24 cellular contexts compared by ENCODE assay signal in the genomic region with DNA sequence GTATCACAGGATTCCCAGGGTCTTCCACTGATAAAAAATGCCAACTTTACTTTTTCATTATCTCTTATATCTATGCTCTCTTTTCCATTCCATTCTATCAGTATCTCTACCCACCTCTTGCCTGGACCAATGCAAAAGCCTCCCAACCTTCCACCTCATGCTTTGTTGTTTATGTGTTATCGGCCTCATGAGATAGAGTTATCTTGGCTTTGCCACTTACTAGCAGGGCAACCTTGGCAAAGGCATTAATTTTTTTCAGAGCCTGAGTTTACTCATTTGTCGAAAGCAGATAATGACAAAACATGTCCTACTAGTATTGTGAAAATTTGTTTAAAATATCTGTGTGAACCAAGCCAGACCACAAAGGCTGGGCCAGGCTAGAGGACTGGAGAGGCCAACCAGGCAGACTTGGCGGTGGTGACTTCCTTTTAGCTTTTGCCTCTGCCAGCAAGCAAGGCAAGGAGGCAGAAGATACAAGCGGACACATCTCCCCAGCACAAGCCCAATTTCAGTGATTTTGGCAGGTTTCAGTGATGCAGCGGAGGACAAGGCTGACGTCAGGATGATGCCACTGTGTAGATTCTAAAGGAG.
DNase-seq lines count a peak whose midpoint lies in the region; ATAC-seq and TF ChIP-seq lines count a peak whose summit lies in the region.
"Had no signal": no experiment of that assay in that cellular context is flagged by ENCODE, and none has a peak within 500 bp of the region (broad histone marks: within the 10 kb centered on the region; RNA-seq: fewer than 3 reads in every experiment).

No MANE protein-coding gene starts in this region.

- H2AK5ac ChIP-seq in trophoblast cell (ENCODE audit: low read length), result no peak overlapping the region

- H3K4me1 ChIP-seq in adipocyte (ENCODE audit: control insufficient read depth, insufficient read depth, low read length) (peaks cover 44% of the 10 kb centered on the region), trophoblast cell (ENCODE audit: control insufficient read depth in 1 of 2, insufficient read depth in 2 of 2, low read length in 2 of 2) (peaks cover 0 to under 1% of the 10 kb centered on the region in 2 experiments)
- H3K4me1 ChIP-seq: testis had no signal

- no peak overlapping the region for H3K18ac ChIP-seq in trophoblast cell (ENCODE audit: low read length)

- ATAC-seq in sciatic nerve, result peak; percentile 70
- ATAC-seq in GM19397 (IDR thresholded peaks at IDR 0.05; ENCODE audit: unreplicated experiment), result no peak
- ATAC-seq: mucosa of descending colon; stimulated activated effector memory CD8-positive, alpha-beta T cell treated with anti-CD3 and anti-CD28 coated beads, Interleukin-12 subunit alpha, Interleukin-12 subunit beta, amount 100 ng/mL, for 72 hours had no signal

- H4K8ac ChIP-seq in trophoblast cell (ENCODE audit: low read depth, low read length), result no peak overlapping the region

- TF ChIP-seq CTCF in fibroblast of the aortic adventitia (IDR thresholded peaks at IDR 0.05; ENCODE audit: insufficient read depth, low read length), result no peak

- H3K14ac ChIP-seq in trophoblast cell (ENCODE audit: low read length), result no peak overlapping the region

- H3K36me3 ChIP-seq in adipocyte (ENCODE audit: control insufficient read depth, insufficient read depth, low read length, severe bottlenecking) (no peaks in the 10 kb centered on the region), trophoblast cell (ENCODE audit: control insufficient read depth in 1 of 2, insufficient read depth in 2 of 2, low read length in 2 of 2) (no peaks in the 10 kb centered on the region)
- H3K36me3 ChIP-seq: brain microvascular endothelial cell, left lung had no signal

- no peak overlapping the region for H2AFZ ChIP-seq in trophoblast cell (ENCODE audit: insufficient read depth, low read length, poor library complexity)

- H3K79me1 ChIP-seq in trophoblast cell (ENCODE audit: low read length), result no peaks in the 10 kb centered on the region

- WGBS in trophoblast cell (ENCODE audit: extremely low coverage, insufficient coverage, insufficient read length), result no CpG with 5 or more reads among the region's 6 CpGs

- no peak overlapping the region for H2BK120ac ChIP-seq in trophoblast cell (ENCODE audit: insufficient read depth, low read length, poor library complexity)

- H3K9ac ChIP-seq in adipocyte (ENCODE audit: low read length), result peak overlapping the region; percentile 55
- no peak overlapping the region for H3K9ac ChIP-seq in trophoblast cell (ENCODE audit: low read length)
- H3K9ac ChIP-seq: KMS-11, SK-N-SH had no signal

- no peak overlapping the region for H4K12ac ChIP-seq in trophoblast cell (ENCODE audit: low read depth, low read length)

- H3K4ac ChIP-seq in trophoblast cell (ENCODE audit: low read depth, low read length), result no peak overlapping the region

- no peaks in the 10 kb centered on the region for H3K79me2 ChIP-seq in trophoblast cell (ENCODE audit: control insufficient read depth, insufficient read depth, low read length, poor library complexity)

- H3K27me3 ChIP-seq in adipocyte (replicated peaks; ENCODE audit: control insufficient read depth, insufficient read depth, low read length) (no peaks in the 10 kb centered on the region), trophoblast cell (ENCODE audit: insufficient read depth, low read length) (no peaks in the 10 kb centered on the region)
- H3K27me3 ChIP-seq: brain microvascular endothelial cell, left lung, testis had no signal

- H3K23ac ChIP-seq in trophoblast cell (ENCODE audit: low read length), result no peak overlapping the region

- H3K9me3 ChIP-seq in adipocyte (ENCODE audit: control insufficient read depth, low read length), result no peaks in the 10 kb centered on the region
- no peaks in the 10 kb centered on the region for H3K9me3 ChIP-seq in trophoblast cell (ENCODE audit: insufficient read depth, low read depth, low read length)
- H3K9me3 ChIP-seq: left lung, mucosa of descending colon, SK-N-SH, testis had no signal

- H2BK5ac ChIP-seq in trophoblast cell (ENCODE audit: low read depth, low read length, poor library complexity), result no peak overlapping the region

- DNase-seq in GM04503 (ENCODE audit: low read depth) (peak; percentile 35), adipocyte (ENCODE audit: low read depth) (no peak), fibroblast of the aortic adventitia (ENCODE audit: low read depth) (peak; percentile 68), sciatic nerve (ENCODE audit: low spot score) (no peak), DMS 273 (lab: John Stamatoyannopoulos, UW; ENCODE audit: unreplicated experiment) (no peak), trophoblast cell (no peak), COR-L47 (lab: John Stamatoyannopoulos, UW) (no peak)
- DNase-seq: activated CD8-positive, alpha-beta memory T cell treated with anti-CD3 and anti-CD28 coated beads, Interleukin-2, amount 50 U/mL, for 4 hours; activated naive CD8-positive, alpha-beta T cell treated with anti-CD3 and anti-CD28 coated beads for 36 hours; brain microvascular endothelial cell; CD4-positive, alpha-beta memory T cell; cortex of kidney; DMS153; left lung; mucosa of descending colon; NCI-H1092; NCI-H2081; posterior cingulate gyrus; SK-N-SH; stimulated activated CD4-positive, alpha-beta T cell treated with anti-CD3 and anti-CD28 coated beads, Interleukin-1b, Interleukin-23, amount 100 ng/mL, for 48 hours; testis had no signal

- H3K4me3 ChIP-seq in adipocyte (ENCODE audit: low read length) (peak overlapping the region; percentile 51), fibroblast of the aortic adventitia (ENCODE audit: low read depth, low read length) (no peak overlapping the region), trophoblast cell (ENCODE audit: low read depth, low read length) (no peak overlapping the region)
- H3K4me3 ChIP-seq: left lung, mucosa of descending colon, testis had no signal

- H4K91ac ChIP-seq in trophoblast cell (ENCODE audit: low read depth, low read length), result no peak overlapping the region

- H3K27ac ChIP-seq in trophoblast cell (ENCODE audit: low read depth, low read length), result no peak overlapping the region
- H3K27ac ChIP-seq: brain microvascular endothelial cell, KMS-11, left lung, testis had no signal

- intact Hi-C loops in sciatic nerve (cut with DNase I), result no loop called here

- no peak overlapping the region for H2BK12ac ChIP-seq in trophoblast cell (ENCODE audit: low read length)

- H3K4me2 ChIP-seq in trophoblast cell (ENCODE audit: low read length), result no peak overlapping the region
- H3K4me2 ChIP-seq: KMS-11, SK-N-SH had no signal

Comparison
In these comparisons a context has a peak if more than half of its experiments do, and no peak if none do; other contexts are left out.
1. DNase-seq: peak in GM04503 (single experiment) and fibroblast of the aortic adventitia (single experiment); none in adipocyte (single experiment), sciatic nerve (single experiment), DMS 273 (single experiment), trophoblast cell (0 of 2) and COR-L47 (single experiment).